In genomic region chr5:74624009-74624408, GRCh38 we compare ENCODE assay signal across 2 cellular contexts.
TF ChIP-seq lines count a peak whose summit lies in the region.

No MANE protein-coding gene starts in this region.

TF ChIP-seq in HepG2, 621 proteins besides CTCF, POLR2A, EP300 and RAD21:
- TF ChIP-seq SYNCRIP (IDR thresholded peaks at IDR 0.05; ENCODE audit: insufficient read depth, low read depth, low read length) (no peak), PHB2 (IDR thresholded peaks at IDR 0.05; ENCODE audit: partially characterized antibody) (no peak), ZNF616 (CRISPR knock-in tag; IDR thresholded peaks at IDR 0.05; ENCODE audit: low read depth) (no peak), THRA (CRISPR knock-in tag; IDR thresholded peaks at IDR 0.05; ENCODE audit: borderline replicate concordance) (no peak), ZNF792 (CRISPR knock-in tag; IDR thresholded peaks at IDR 0.05) (peak; percentile 98)

TF ChIP-seq in neural cell, 6 proteins besides CTCF, POLR2A, EP300 and RAD21:
- TF ChIP-seq MXI1 (conservative IDR thresholded peaks at IDR 0.05; ENCODE audit: poor library complexity, severe bottlenecking), result no peak
